ENCODE assay signal across 27 cellular contexts in genomic region chrY:7807511-7807860, GRCh38.
DNase-seq lines count a peak whose midpoint lies in the region; ATAC-seq, FAIRE-seq and TF ChIP-seq lines count a peak whose summit lies in the region.
"Had no signal": no experiment of that assay in that cellular context is flagged by ENCODE, and none has a peak within 500 bp of the region (broad histone marks: within the 10 kb centered on the region; RNA-seq: fewer than 3 reads in every experiment).

No MANE protein-coding gene starts in this region.

- no peak for FAIRE-seq in H54 (lab: Jason Lieb, UNC)
- FAIRE-seq: GM18507 had no signal

- peaks cover 0 to 91% of the 10 kb centered on the region in 2 experiments for H3K4me1 ChIP-seq in neutrophil (ENCODE audit: control insufficient read depth in 1 of 2, insufficient read depth in 1 of 2, low read depth in 1 of 2, low read length in 1 of 2)
- no peaks in the 10 kb centered on the region for H3K4me1 ChIP-seq in foreskin keratinocyte
- H3K4me1 ChIP-seq: BE2C, SJCRH30 had no signal

- no peak for TF ChIP-seq POLR2A in H54 (IDR thresholded peaks at IDR 0.05; ENCODE audit: low read depth, low read length)

- TF ChIP-seq CTCF in cardiac fibroblast (IDR thresholded peaks at IDR 0.05; ENCODE audit: low read depth, low read length): no peak
- TF ChIP-seq CTCF in neutrophil (IDR thresholded peaks at IDR 0.05): no peak
- TF ChIP-seq CTCF in foreskin keratinocyte (conservative IDR thresholded peaks at IDR 0.05): no peak

- no peak overlapping the region for H3K4me3 ChIP-seq in cardiac fibroblast (replicated peaks in 1 of 2; ENCODE audit: low read depth in 2 of 2, low read length in 2 of 2)
- H3K4me3 ChIP-seq in neutrophil (ENCODE audit: low read depth in 1 of 2, low read length in 1 of 2): no peak overlapping the region
- H3K4me3 ChIP-seq: SJCRH30 had no signal

- H3K36me3 ChIP-seq in neutrophil: no peaks in the 10 kb centered on the region
- H3K36me3 ChIP-seq: BE2C, SJCRH30 had no signal

- H3K27me3 ChIP-seq in neutrophil (no peaks in the 10 kb centered on the region), foreskin keratinocyte (no peaks in the 10 kb centered on the region)
- H3K27me3 ChIP-seq: BE2C, SJCRH30 had no signal

- peak; percentile 0 for DNase-seq in NK-92 treated with Interleukin-12 subunit alpha and Interleukin-12 subunit beta, amount 100 ng/mL, for 24 hours (lab: John Stamatoyannopoulos, UW)
- DNase-seq in NK-92 (lab: John Stamatoyannopoulos, UW; ENCODE audit: unreplicated experiment): no peak
- DNase-seq in cardiac fibroblast (ENCODE audit: low read depth in 2 of 2): peak; percentile 16 to 76
- DNase-seq in foreskin keratinocyte: no peak
- no peak for DNase-seq in activated T-cell treated with anti-CD3 and anti-CD28 coated beads, Interleukin-2, amount 50 U/mL, for 48 hours
- no peak for DNase-seq in H54 (ENCODE audit: insufficient read length, low spot score)
- DNase-seq: ACHN, BE2C, DMS53, H9, IMR-90, MM.1S, NCI-H1092, NCI-H1417 treated with DMSO at 0.1 percent for 48 hours, NCI-H1694 treated with DMSO at 0.1 percent for 48 hours, NCI-H2081, NCI-H2171, NCI-H226, NCI-H510A, NCI-H69, SJCRH30 had no signal

- H3K9me3 ChIP-seq in neutrophil: no peaks in the 10 kb centered on the region
- H3K9me3 ChIP-seq: BE2C, SJCRH30 had no signal

- peak overlapping the region; percentile 84 for H3K27ac ChIP-seq in neutrophil
- no peak overlapping the region for H3K27ac ChIP-seq in foreskin keratinocyte
- H3K27ac ChIP-seq: 22Rv1, KMS-11, SJCRH30 had no signal

- no peak for ATAC-seq in foreskin keratinocyte
- ATAC-seq: Right ventricle myocardium inferior, SK-N-SH treated with all-trans-retinoic acid at 6 μM for 48 hours had no signal

Comparison
In these comparisons a context has a peak if more than half of its experiments do, and no peak if none do; other contexts are left out.
1. DNase-seq: peak in NK-92 treated with Interleukin-12 subunit alpha and Interleukin-12 subunit beta, amount 100 ng/mL, for 24 hours (single experiment) and cardiac fibroblast (2 of 2); none in NK-92 (single experiment), foreskin keratinocyte (0 of 2), activated T-cell treated with anti-CD3 and anti-CD28 coated beads, Interleukin-2, amount 50 U/mL, for 48 hours (0 of 2) and H54 (single experiment).